ENCODE assay signal across 8 cellular contexts in the genomic region with DNA sequence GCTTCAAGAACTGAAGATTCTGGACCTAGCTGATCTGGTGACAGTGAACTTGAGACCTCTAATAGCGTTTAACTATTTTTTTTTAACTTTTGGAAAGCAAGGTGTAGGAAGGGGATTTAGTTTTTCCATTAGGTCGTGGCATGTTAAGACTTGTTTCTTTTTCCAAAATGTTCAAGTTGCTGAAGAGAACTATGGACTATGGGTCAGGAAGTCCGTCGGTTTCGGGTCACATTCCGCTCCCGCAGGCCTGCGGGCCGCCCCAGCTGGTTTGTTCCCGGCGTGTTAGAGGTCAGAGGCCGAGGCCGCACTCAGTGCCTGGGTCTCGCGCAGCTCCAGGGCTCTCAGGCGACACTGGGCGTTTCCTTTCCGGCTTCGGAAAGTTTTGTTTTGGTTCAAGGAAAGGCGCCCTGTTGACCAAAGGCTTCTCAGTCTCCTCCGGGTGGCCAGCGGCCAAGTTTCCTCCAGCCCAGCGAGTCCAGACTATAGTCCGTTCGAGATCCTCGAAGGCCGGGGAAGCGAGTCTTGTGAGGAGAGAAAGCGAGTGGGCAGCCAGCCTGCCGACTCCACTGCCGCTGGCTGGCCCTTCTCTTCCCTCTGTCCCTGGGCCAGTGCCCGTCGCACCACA. TPM values are rescaled to one million over a fixed set of nuclear protein-coding genes. Genes with fewer than 3 reads are reported as not detected.
DNase-seq lines count a peak whose midpoint lies in the region; ATAC-seq, FAIRE-seq and TF ChIP-seq lines count a peak whose summit lies in the region.

No MANE protein-coding gene starts in this region.

- peak; percentile 73 for DNase-seq in mucosa of gallbladder (ENCODE audit: low spot score)
- DNase-seq in urothelium cell line (ENCODE audit: low spot score): peak; percentile 52
- DNase-seq in NCI-H82 treated with DMSO at 0.1 percent for 48 hours (lab: John Stamatoyannopoulos, UW; ENCODE audit: unreplicated experiment): no peak
- DNase-seq in stimulated activated CD4-positive, alpha-beta T cell treated with anti-CD3 and anti-CD28 coated beads, Interleukin-4, amount 100 ng/mL, for 4 hours: no peak

- H3K9me3 ChIP-seq in OCI-LY3 (ENCODE audit: insufficient read depth, low read length) (no peaks in the 10 kb centered on the region), ectodermal cell (ENCODE audit: control insufficient read depth, low read length) (no peaks in the 10 kb centered on the region)

- 35 to 44% methylated on average over 33 of the region's 33 CpGs for WGBS in ectodermal cell, 2 experiments

- H3K4me3 ChIP-seq in OCI-LY3 (ENCODE audit: low read length) (peak overlapping the region; percentile 88), ectodermal cell (ENCODE audit: insufficient read depth, low read depth, low read length) (peak overlapping the region; percentile 74)

- H3K9ac ChIP-seq in OCI-LY3 (ENCODE audit: low read length): peak overlapping the region; percentile 69

- H3K27ac ChIP-seq in OCI-LY3 (ENCODE audit: low read length) (no peak overlapping the region), ectodermal cell (ENCODE audit: insufficient read depth, low read depth, low read length, poor library complexity, severe bottlenecking) (no peak overlapping the region)

- H3K4me2 ChIP-seq in OCI-LY3 (ENCODE audit: low read length): peak overlapping the region; percentile 85

- H3K27me3 ChIP-seq in OCI-LY3 (ENCODE audit: low read depth, low read length) (peaks cover 14% of the 10 kb centered on the region), ectodermal cell (ENCODE audit: control insufficient read depth, insufficient read depth, low read length, poor library complexity, severe bottlenecking) (peaks cover 13% of the 10 kb centered on the region)

- TF ChIP-seq CTCF in OCI-LY3 (IDR thresholded peaks at IDR 0.05; ENCODE audit: low read depth, low read length): no peak

- peak overlapping the region; percentile 86 for H2AFZ ChIP-seq in OCI-LY3 (ENCODE audit: low read depth, low read length)

- H3K4me1 ChIP-seq in OCI-LY3 (ENCODE audit: low read length): peaks cover 23% of the 10 kb centered on the region
- H3K4me1 ChIP-seq in ectodermal cell (ENCODE audit: control insufficient read depth, insufficient read depth, low read length): no peaks in the 10 kb centered on the region

- no peak for FAIRE-seq in urothelium cell line (lab: Jason Lieb, UNC)

- no peaks in the 10 kb centered on the region for H3K79me2 ChIP-seq in OCI-LY3 (ENCODE audit: low read length)

- H3K36me3 ChIP-seq in OCI-LY3 (replicated peaks; ENCODE audit: low read depth, low read length): no peaks in the 10 kb centered on the region
- no peaks in the 10 kb centered on the region for H3K36me3 ChIP-seq in ectodermal cell (ENCODE audit: control insufficient read depth, insufficient read depth, low read length)

- no peaks in the 10 kb centered on the region for H4K20me1 ChIP-seq in OCI-LY3 (ENCODE audit: insufficient read depth, low read length)

- ATAC-seq in GM18867 (IDR thresholded peaks at IDR 0.05; ENCODE audit: unreplicated experiment) (peak; percentile 42), HG02588 (IDR thresholded peaks at IDR 0.05; ENCODE audit: unreplicated experiment) (peak; percentile 43)

RNA-seq across cellular contexts. Expression of a gene that starts 0.6 kb away (rescaled TPM):
- 9.8 TPM for polyA plus RNA-seq in ectodermal cell (2013, experiment 1 of 4)
- polyA plus RNA-seq in ectodermal cell (2013, experiment 2 of 4): 10.6 TPM
- 11.8 TPM for polyA plus RNA-seq in ectodermal cell (2013, experiment 3 of 4)
- 11.9 TPM for polyA plus RNA-seq in ectodermal cell (2013, experiment 4 of 4)
- 43.2 TPM for total RNA-seq in mucosa of gallbladder

Comparison
In these comparisons a context has a peak if more than half of its experiments do, and no peak if none do; other contexts are left out.
1. DNase-seq: peak in mucosa of gallbladder (single experiment) and urothelium cell line (single experiment); none in NCI-H82 treated with DMSO at 0.1 percent for 48 hours (single experiment) and stimulated activated CD4-positive, alpha-beta T cell treated with anti-CD3 and anti-CD28 coated beads, Interleukin-4, amount 100 ng/mL, for 4 hours (0 of 2).